Comparison of ENCODE assay signal across 16 cellular contexts in the genomic region with DNA sequence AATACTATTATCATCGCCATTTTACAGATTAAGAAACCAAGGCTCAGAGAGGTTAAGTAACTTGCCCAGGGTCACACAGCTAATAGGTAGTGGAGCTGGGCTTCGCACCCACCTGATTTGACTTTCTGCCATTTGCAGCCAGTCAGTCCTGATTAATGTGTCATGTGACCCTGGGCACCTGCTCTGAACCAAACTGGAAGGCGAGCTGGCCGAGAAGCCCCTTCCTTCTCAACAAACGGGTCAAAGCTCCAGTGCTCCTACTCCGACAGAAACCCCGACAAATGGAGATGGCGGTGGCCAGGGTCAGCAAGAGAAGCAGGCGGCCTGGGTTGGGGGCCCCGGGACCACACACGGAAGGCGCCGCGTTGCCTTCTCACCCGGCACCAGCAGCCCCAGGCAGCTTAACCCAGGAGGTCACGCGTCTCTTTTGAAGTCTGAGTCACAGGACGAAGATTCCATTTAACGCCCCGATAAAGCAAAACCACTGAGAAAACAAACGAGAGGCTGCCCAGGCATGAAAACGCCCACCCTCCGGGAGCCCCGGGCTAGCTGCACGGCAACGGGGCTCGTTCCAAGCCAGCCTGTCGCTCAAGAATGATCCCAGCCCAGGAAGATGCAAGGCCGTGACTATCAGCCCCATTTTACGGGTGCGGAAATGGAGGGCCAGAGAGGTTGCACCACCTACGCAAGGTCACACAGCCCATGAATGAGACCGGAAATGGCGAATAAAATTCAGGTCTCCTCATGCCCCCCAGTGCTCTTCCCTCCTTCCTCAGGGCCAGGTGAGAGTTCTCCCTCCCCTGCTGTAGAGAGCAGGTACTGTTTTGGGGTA.
DNase-seq lines count a peak whose midpoint lies in the region; ATAC-seq and TF ChIP-seq lines count a peak whose summit lies in the region.
"Had no signal": no experiment of that assay in that cellular context is flagged by ENCODE, and none has a peak within 500 bp of the region (broad histone marks: within the 10 kb centered on the region; RNA-seq: fewer than 3 reads in every experiment).

No MANE protein-coding gene starts in this region.

- no peak overlapping the region for H3K27ac ChIP-seq in HEK293 (ENCODE audit: extremely low read depth, low read depth, low read length)
- H3K27ac ChIP-seq: testis had no signal

- POLR2A ChIA-PET in HEK293 (lab: Yijun Ruan, JAX) = no interaction called here

- peak; percentile 74 for DNase-seq in fibroblast of villous mesenchyme (ENCODE audit: low read depth)
- peak; percentile 94 for DNase-seq in retinal pigment epithelial cell (ENCODE audit: low read depth)
- DNase-seq in LoVo (ENCODE audit: low spot score) = no peak
- DNase-seq in SKM-1 (lab: John Stamatoyannopoulos, UW; ENCODE audit: unreplicated experiment) = no peak
- no peak for DNase-seq in UCSD-AML1 (lab: John Stamatoyannopoulos, UW; ENCODE audit: unreplicated experiment)
- DNase-seq: activated naive CD8-positive, alpha-beta T cell treated with anti-CD3 and anti-CD28 coated beads, Interleukin-2, amount 10 ng/mL, durations not matched to agents 7 days and 5 days; activated T-cell treated with anti-CD3 and anti-CD28 coated beads, Interleukin-2, amount 50 U/mL, for 24 hours; CD4-positive, alpha-beta T cell; GDM1; NCI-H2029 treated with DMSO at 0.1 percent for 48 hours; NCI-H526; occipital lobe; testis had no signal

- CTCF ChIA-PET in HEK293 (lab: Yijun Ruan, JAX) = interaction anchor here (0.5 kb wide), 1 partner anchor 392 kb away, joined by 3 read pairs; no protein-coding TSS in a partner anchor

- H3K27me3 Mint-ChIP-seq in activated T-helper 17 cell treated with anti-CD3 and anti-CD28 coated beads, Interleukin-2, amount 50 U/mL, for 72 hours = no peaks in the 10 kb centered on the region
- H3K27me3 Mint-ChIP-seq: activated T-cell treated with anti-CD3 and anti-CD28 coated beads, Interleukin-2, amount 50 U/mL, for 24 hours; CD4-positive, alpha-beta T cell had no signal

- no peak overlapping the region for H3K27ac Mint-ChIP-seq in activated T-helper 17 cell treated with anti-CD3 and anti-CD28 coated beads, Interleukin-2, amount 50 U/mL, for 72 hours
- H3K27ac Mint-ChIP-seq: activated naive CD8-positive, alpha-beta T cell treated with anti-CD3 and anti-CD28 coated beads, Interleukin-2, amount 10 ng/mL, durations not matched to agents 7 days and 5 days; activated T-cell treated with anti-CD3 and anti-CD28 coated beads, Interleukin-2, amount 50 U/mL, for 24 hours; CD4-positive, alpha-beta T cell; T-helper 1 cell treated with Interleukin-12 subunit alpha and Interleukin-12 subunit beta and Interleukin-4 antibody, amounts not matched to agents 30 μg/mL and 1 μg/mL, for 36 hours had no signal

- no peaks in the 10 kb centered on the region for H3K4me1 ChIP-seq in HEK293 (ENCODE audit: control insufficient read depth, insufficient read depth, low read length)

- ATAC-seq in activated T-helper 17 cell treated with anti-CD3 and anti-CD28 coated beads, Interleukin-2, amount 50 U/mL, for 72 hours (replicated peaks) = peak; percentile 46

- H3K4me1 Mint-ChIP-seq in activated T-helper 17 cell treated with anti-CD3 and anti-CD28 coated beads, Interleukin-2, amount 50 U/mL, for 72 hours = peaks cover 4% of the 10 kb centered on the region

- H3K36me3 Mint-ChIP-seq in activated T-helper 17 cell treated with anti-CD3 and anti-CD28 coated beads, Interleukin-2, amount 50 U/mL, for 72 hours (ENCODE audit: low read depth) = peaks cover 8% of the 10 kb centered on the region
- H3K36me3 Mint-ChIP-seq: activated naive CD8-positive, alpha-beta T cell treated with anti-CD3 and anti-CD28 coated beads, Interleukin-2, amount 10 ng/mL, durations not matched to agents 7 days and 5 days had no signal

- no peaks in the 10 kb centered on the region for H3K9me3 ChIP-seq in HEK293 (ENCODE audit: control insufficient read depth, insufficient read depth, low read depth, low read length)
- H3K9me3 ChIP-seq: testis had no signal

- no peaks in the 10 kb centered on the region for H3K9me3 Mint-ChIP-seq in activated T-helper 17 cell treated with anti-CD3 and anti-CD28 coated beads, Interleukin-2, amount 50 U/mL, for 72 hours
- H3K9me3 Mint-ChIP-seq: activated naive CD8-positive, alpha-beta T cell treated with anti-CD3 and anti-CD28 coated beads, Interleukin-2, amount 10 ng/mL, durations not matched to agents 7 days and 5 days; activated T-cell treated with anti-CD3 and anti-CD28 coated beads, Interleukin-2, amount 50 U/mL, for 24 hours; CD4-positive, alpha-beta T cell; T-helper 1 cell treated with Interleukin-12 subunit alpha and Interleukin-12 subunit beta and Interleukin-4 antibody, amounts not matched to agents 30 μg/mL and 1 μg/mL, for 36 hours had no signal

- H3K4me3 ChIP-seq in HEK293 (ENCODE audit: low read depth, low read length) = no peak overlapping the region
- no peak overlapping the region for H3K4me3 ChIP-seq in fibroblast of villous mesenchyme (ENCODE audit: low read depth, low read length)
- H3K4me3 ChIP-seq in retinal pigment epithelial cell (ENCODE audit: low read length) = no peak overlapping the region
- H3K4me3 ChIP-seq: testis had no signal

- TF ChIP-seq CTCF in HEK293 (tag by site-specific recombination; IDR thresholded peaks at IDR 0.05) (no peak), fibroblast of villous mesenchyme (IDR thresholded peaks at IDR 0.05; ENCODE audit: insufficient read depth, low read depth, low read length) (no peak), retinal pigment epithelial cell (conservative IDR thresholded peaks at IDR 0.05; ENCODE audit: low read depth, low read length) (no peak)

- peak overlapping the region; percentile 12 for H3K4me3 Mint-ChIP-seq in activated T-helper 17 cell treated with anti-CD3 and anti-CD28 coated beads, Interleukin-2, amount 50 U/mL, for 72 hours
- H3K4me3 Mint-ChIP-seq: activated naive CD8-positive, alpha-beta T cell treated with anti-CD3 and anti-CD28 coated beads, Interleukin-2, amount 10 ng/mL, durations not matched to agents 7 days and 5 days; activated T-cell treated with anti-CD3 and anti-CD28 coated beads, Interleukin-2, amount 50 U/mL, for 24 hours; CD4-positive, alpha-beta T cell; T-helper 1 cell treated with Interleukin-12 subunit alpha and Interleukin-12 subunit beta and Interleukin-4 antibody, amounts not matched to agents 30 μg/mL and 1 μg/mL, for 36 hours had no signal

- H3K36me3 ChIP-seq in HEK293 (ENCODE audit: control insufficient read depth in 2 of 2, insufficient read depth in 1 of 2, low read length in 2 of 2) = no peaks in the 10 kb centered on the region

TF ChIP-seq in HEK293, 187 proteins besides CTCF, POLR2A, EP300 and RAD21:
- peak; percentile 85 for TF ChIP-seq ZNF768 (tag by site-specific recombination; IDR thresholded peaks at IDR 0.05)
- TF ChIP-seq ZNF513 (tag by site-specific recombination; IDR thresholded peaks at IDR 0.05) = no peak

Comparison
In these comparisons a context has a peak if more than half of its experiments do, and no peak if none do; other contexts are left out.
1. DNase-seq: peak in fibroblast of villous mesenchyme (single experiment) and retinal pigment epithelial cell (single experiment); none in LoVo (single experiment), SKM-1 (single experiment) and UCSD-AML1 (single experiment).